Comparison of ENCODE assay signal across 1 cellular context in the genomic region with DNA sequence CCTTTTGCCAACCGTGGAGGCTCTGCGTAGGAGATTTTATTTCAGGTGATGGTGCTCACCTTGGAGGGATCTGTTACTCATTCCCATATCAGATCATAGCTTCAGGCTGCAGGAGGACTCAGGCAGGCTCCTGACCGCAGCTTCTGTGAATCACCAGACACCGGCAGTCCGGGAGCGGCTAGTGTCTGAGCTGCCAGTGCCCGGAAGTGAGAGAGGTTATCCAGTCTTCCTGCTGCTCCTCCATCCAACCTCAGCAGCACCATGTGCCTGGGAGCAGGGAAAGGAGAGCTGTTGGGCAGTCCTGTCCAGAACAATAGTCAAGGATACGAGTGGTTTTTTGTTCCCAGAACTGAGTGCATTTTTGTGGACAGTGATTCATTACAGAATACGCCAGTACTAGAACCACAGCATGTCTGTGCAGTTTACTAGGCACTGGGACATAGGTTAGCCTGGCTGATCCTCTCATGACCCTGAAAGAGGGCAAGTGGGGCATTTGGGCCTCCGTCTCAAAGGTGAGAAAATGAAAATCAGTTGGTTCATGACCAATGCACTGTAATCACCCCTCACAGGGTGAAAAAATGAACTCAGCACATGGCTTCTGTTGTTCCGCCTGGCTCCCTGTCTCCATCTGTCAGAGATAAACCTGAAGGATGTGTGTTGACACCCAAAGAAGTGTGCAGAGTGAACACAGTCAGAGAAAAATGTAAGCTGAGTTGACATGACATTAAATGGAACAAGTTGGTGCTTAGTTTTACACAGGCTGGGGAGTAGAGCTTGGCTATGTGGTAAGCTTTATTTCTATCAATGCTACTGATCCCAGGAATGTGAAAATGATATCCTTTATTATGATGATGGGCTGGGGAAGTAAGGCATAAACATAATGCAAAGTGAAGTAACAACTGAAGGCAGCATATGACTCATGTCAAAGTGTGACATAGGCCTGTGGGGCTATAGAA.
TF ChIP-seq lines count a peak whose summit lies in the region.

No MANE protein-coding gene starts in this region.

TF ChIP-seq in HepG2, 621 proteins besides CTCF, POLR2A, EP300 and RAD21 (continued from another document):
- TF ChIP-seq ZGPAT (CRISPR knock-in tag; IDR thresholded peaks at IDR 0.05), result no peak
- TF ChIP-seq HDAC1 (CRISPR knock-in tag; IDR thresholded peaks at IDR 0.05), result no peak
TF ChIP-seq in HepG2: peak in this region for 1.
